Comparison of ENCODE assay signal across 8 cellular contexts in the genomic region with DNA sequence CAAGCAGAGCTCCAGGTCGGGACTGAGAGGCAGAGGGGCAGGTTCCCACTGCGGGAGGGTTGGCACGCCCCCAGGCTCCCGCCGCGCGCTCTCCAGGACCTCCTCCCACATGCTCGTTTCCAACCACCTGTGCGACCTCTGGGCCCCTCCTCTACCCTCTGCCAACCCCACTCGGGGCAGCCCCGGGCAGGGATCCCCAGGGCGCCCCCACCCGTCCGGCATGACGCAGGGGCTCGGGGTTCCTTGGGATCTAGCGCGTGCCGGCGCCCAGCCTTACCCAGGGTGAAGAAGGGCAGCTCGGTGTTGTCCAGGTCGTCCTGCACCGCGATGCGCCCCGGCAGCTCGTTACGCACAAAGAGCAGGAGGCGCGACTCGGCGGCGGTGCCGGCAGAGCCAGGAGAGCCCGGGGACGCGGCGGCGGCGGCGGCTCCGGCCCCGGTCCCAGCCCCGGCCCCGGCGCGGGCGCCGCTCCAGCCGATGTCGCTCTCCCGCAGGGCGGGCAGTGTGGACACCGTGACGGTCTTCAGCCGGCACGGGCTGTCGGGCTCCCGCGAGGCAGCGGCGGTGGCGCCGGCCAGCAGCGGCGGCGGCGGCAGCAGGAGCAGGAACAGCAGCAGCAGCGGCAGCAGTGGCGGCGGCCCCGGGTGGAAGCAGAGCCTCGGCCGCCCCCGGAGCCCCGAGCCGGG. TPM values are rescaled to one million over a fixed set of nuclear protein-coding genes. Genes with fewer than 3 reads are reported as not detected.
DNase-seq lines count a peak whose midpoint lies in the region; ATAC-seq, FAIRE-seq and TF ChIP-seq lines count a peak whose summit lies in the region.

No MANE protein-coding gene starts in this region.

- no peak overlapping the region for H3K9ac ChIP-seq in MM.1S (ENCODE audit: low read length)
- no peak overlapping the region for H3K9ac ChIP-seq in endothelial cell of umbilical vein (replicated peaks; ENCODE audit: extremely low read depth, insufficient read depth, low read length)

- H3K4me3 ChIP-seq in Caco-2 (ENCODE audit: low read depth, low read length) (peak overlapping the region; percentile 26), MM.1S (ENCODE audit: low read length) (peak overlapping the region; percentile 41), endothelial cell of umbilical vein (replicated peaks in 1 of 3; ENCODE audit: insufficient read depth in 1 of 3, low read depth in 1 of 3, low read length in 3 of 3) (peak overlapping the region in 1 of 3 experiments; percentile 18), mucosa of descending colon (no peak overlapping the region)

- no peaks in the 10 kb centered on the region for H3K79me2 ChIP-seq in MM.1S (ENCODE audit: low read length)
- no peaks in the 10 kb centered on the region for H3K79me2 ChIP-seq in endothelial cell of umbilical vein (ENCODE audit: control insufficient read depth, insufficient read depth, low read length)

- dilution Hi-C loops in endothelial cell of umbilical vein (cut with MboI; ENCODE audit: extremely low pct_ligation_motif_present, low sequenced_read_pairs), result no loop called here

- H3K36me3 ChIP-seq in Caco-2 (ENCODE audit: control insufficient read depth, insufficient read depth, low read length) (no peaks in the 10 kb centered on the region), MM.1S (replicated peaks; ENCODE audit: insufficient read depth, low read length) (no peaks in the 10 kb centered on the region), endothelial cell of umbilical vein (ENCODE audit: control insufficient read depth in 2 of 2, extremely low read depth in 1 of 2, insufficient read depth in 2 of 2, low read length in 2 of 2) (no peaks in the 10 kb centered on the region), mucosa of descending colon (ENCODE audit: low read depth) (no peaks in the 10 kb centered on the region)

- no peak overlapping the region for H3K27ac Mint-ChIP-seq in Caco-2 (ENCODE audit: unreplicated experiment)

- no peaks in the 10 kb centered on the region for H3K36me3 Mint-ChIP-seq in Caco-2 (ENCODE audit: insufficient read depth, unreplicated experiment)

- no peaks in the 10 kb centered on the region for H3K9me3 Mint-ChIP-seq in Caco-2 (ENCODE audit: unreplicated experiment)

- BruUV-seq in Caco-2 (replicated peaks; lab: Mats Ljungman, UMichigan) (no TSS peak), endothelial cell of umbilical vein (replicated peaks; lab: Mats Ljungman, UMichigan) (no TSS peak)

- TF ChIP-seq CTCF in Caco-2 (IDR thresholded peaks at IDR 0.05; ENCODE audit: insufficient read depth in 1 of 2, low read depth in 1 of 2, low read length in 1 of 2, severe bottlenecking in 1 of 2, unreplicated experiment in 1 of 2) (no peak), MM.1S (IDR thresholded peaks at IDR 0.05; ENCODE audit: low read length) (no peak), endothelial cell of umbilical vein (IDR thresholded peaks at IDR 0.05; ENCODE audit: extremely low read depth in 1 of 2, insufficient read depth in 1 of 2, low read depth in 1 of 2, low read length in 2 of 2) (no peak), mucosa of descending colon (IDR thresholded peaks at IDR 0.05) (no peak)

- H3K27ac ChIP-seq in MM.1S (ENCODE audit: low read length) (no peak overlapping the region), endothelial cell of umbilical vein (ENCODE audit: insufficient read depth, low read depth, low read length) (no peak overlapping the region)

- no peaks in the 10 kb centered on the region for H3K9me1 ChIP-seq in endothelial cell of umbilical vein (replicated peaks; ENCODE audit: control insufficient read depth, extremely low read depth, insufficient read depth, low read length)

- FAIRE-seq in endothelial cell of umbilical vein (lab: Jason Lieb, UNC), result no peak

- DNase-seq in Caco-2 (peak in 1 of 2 experiments; percentile 31), MM.1S (peak; percentile 20), endothelial cell of umbilical vein (ENCODE audit: low read depth, low spot score) (no peak), mucosa of descending colon (peak in 1 of 3 donors; percentile 36), NCI-H1436 (lab: John Stamatoyannopoulos, UW) (no peak), dedifferentiated amniotic fluid mesenchymal stem cell (ENCODE audit: extremely low spot score) (no peak)

- H3K4me3 Mint-ChIP-seq in Caco-2 (ENCODE audit: unreplicated experiment), result peak overlapping the region; percentile 61

- 0 out of 2 replicates have a peak, but pooled peaks cover 4% of the 10 kb centered on the region for H3K4me1 ChIP-seq in Caco-2
- H3K4me1 ChIP-seq in MM.1S (ENCODE audit: low read length), result no peaks in the 10 kb centered on the region
- no peaks in the 10 kb centered on the region for H3K4me1 ChIP-seq in endothelial cell of umbilical vein (ENCODE audit: control insufficient read depth, extremely low read depth, insufficient read depth, low read length)
- no peaks in the 10 kb centered on the region for H3K4me1 ChIP-seq in mucosa of descending colon (ENCODE audit: low read depth)

- no peaks in the 10 kb centered on the region for H3F3A ChIP-seq in MM.1S (ENCODE audit: insufficient read depth, low read length)

- no peak for TF ChIP-seq POLR2A in endothelial cell of umbilical vein (IDR thresholded peaks at IDR 0.05; ENCODE audit: low read depth, low read length)

- no peaks in the 10 kb centered on the region for H3K9me2 ChIP-seq in MM.1S (replicated peaks; ENCODE audit: insufficient read depth, low read length)

- intact Hi-C loops in Caco-2 (cut with micrococcal nuclease; ENCODE audit: unreplicated experiment), result loop anchor here (5.0 kb wide), 1 partner anchor 167 kb away; no protein-coding TSS in a partner anchor
- intact Hi-C loops in endothelial cell of umbilical vein (cut with micrococcal nuclease), result no loop called here
- intact Hi-C loops in mucosa of descending colon (cut with DNase I, micrococcal nuclease), result no loop called here

- POLR2A ChIA-PET in Caco-2 (lab: Charles Lee), result no interaction called here
- POLR2A ChIA-PET in endothelial cell of umbilical vein (lab: Charles Lee), result no interaction called here

- H2AFZ ChIP-seq in MM.1S (ENCODE audit: low read length), result no peak overlapping the region
- no peak overlapping the region for H2AFZ ChIP-seq in endothelial cell of umbilical vein (ENCODE audit: low read depth, low read length)

- peaks cover 15% of the 10 kb centered on the region for H3K27me3 Mint-ChIP-seq in Caco-2 (ENCODE audit: insufficient read depth, unreplicated experiment)

- no peaks in the 10 kb centered on the region for H3K9me3 ChIP-seq in Caco-2
- no peaks in the 10 kb centered on the region for H3K9me3 ChIP-seq in MM.1S (replicated peaks; ENCODE audit: insufficient read depth, low read length)
- H3K9me3 ChIP-seq in endothelial cell of umbilical vein (replicated peaks; ENCODE audit: control insufficient read depth, insufficient read depth, low read length), result no peaks in the 10 kb centered on the region
- no peaks in the 10 kb centered on the region for H3K9me3 ChIP-seq in mucosa of descending colon

- ATAC-seq in mucosa of descending colon (peak; percentile 51), HG02970 (IDR thresholded peaks at IDR 0.05; ENCODE audit: low FRiP score, unreplicated experiment) (no peak), GM21723 (IDR thresholded peaks at IDR 0.05; ENCODE audit: unreplicated experiment) (no peak)

- H4K20me1 ChIP-seq in MM.1S (ENCODE audit: insufficient read depth, low read length) (no peaks in the 10 kb centered on the region), endothelial cell of umbilical vein (replicated peaks; ENCODE audit: control insufficient read depth, extremely low read depth, insufficient read depth, low read length) (no peaks in the 10 kb centered on the region)

- H3K4me2 ChIP-seq in MM.1S (ENCODE audit: low read depth, low read length), result peak overlapping the region; percentile 68
- no peak overlapping the region for H3K4me2 ChIP-seq in endothelial cell of umbilical vein (ENCODE audit: insufficient read depth, low read length)

- CTCF ChIA-PET in Caco-2 (lab: Charles Lee) (no interaction called here), endothelial cell of umbilical vein (lab: Charles Lee) (no interaction called here)

- H3K27me3 ChIP-seq in Caco-2 (replicated peaks; ENCODE audit: control insufficient read depth, insufficient read depth, low read length), result 0 out of 2 replicates have a peak, but pooled peaks cover 3% of the 10 kb centered on the region
- peaks cover 12% of the 10 kb centered on the region for H3K27me3 ChIP-seq in MM.1S (replicated peaks; ENCODE audit: insufficient read depth, low read length)
- H3K27me3 ChIP-seq in endothelial cell of umbilical vein (ENCODE audit: control insufficient read depth in 2 of 2, insufficient read depth in 2 of 2, low read length in 2 of 2), result peaks cover 34 to 36% of the 10 kb centered on the region in 2 experiments

- no peaks in the 10 kb centered on the region for H3K4me1 Mint-ChIP-seq in Caco-2 (ENCODE audit: low read depth, unreplicated experiment)

TF ChIP-seq in endothelial cell of umbilical vein, 7 proteins besides CTCF, POLR2A, EP300 and RAD21:
- TF ChIP-seq MYC (IDR thresholded peaks at IDR 0.05; ENCODE audit: low read depth, low read length) (no peak), JUN (IDR thresholded peaks at IDR 0.05; ENCODE audit: borderline replicate concordance, insufficient read depth, insufficient read length, low read depth) (no peak), FOS (IDR thresholded peaks at IDR 0.05; ENCODE audit: borderline replicate concordance, insufficient read depth, low read length) (no peak), EZH2 (IDR thresholded peaks at IDR 0.05; ENCODE audit: borderline replicate concordance, low read depth, low read length, severe bottlenecking) (peak; percentile 40)

RNA-seq across cellular contexts. Expression of a gene that starts 0.5 kb away (rescaled TPM):
- total RNA-seq in Caco-2 (2022) (12.0 and 12.7 TPM in 2 replicates), endothelial cell of umbilical vein (1.6 and 1.9 TPM in 2 replicates), mucosa of descending colon (1 to 10 TPM; 3.5 to 6.1 (median 5.4) TPM)
- 0.80 and 1.0 TPM in 2 replicates for polyA plus RNA-seq in endothelial cell of umbilical vein
- 0.99 and 1.1 TPM in 2 replicates for polyA plus RNA-seq in endothelial cell of umbilical vein (2011; cell fraction: cytosol; rRNA removed)
- 1.5 and 1.7 TPM in 2 replicates for polyA plus RNA-seq in endothelial cell of umbilical vein (2011; cell fraction: nucleus; rRNA removed)
- 1.5 and 2.4 TPM in 2 replicates for polyA plus RNA-seq in endothelial cell of umbilical vein (2012)
- 3.8 and 4.5 TPM in 2 replicates for polyA minus RNA-seq in endothelial cell of umbilical vein
- 1.8 TPM for polyA minus RNA-seq in endothelial cell of umbilical vein (2011; cell fraction: cytosol; rRNA and poly(A)+ RNA removed)
- polyA minus RNA-seq in endothelial cell of umbilical vein (2011; cell fraction: nucleus; rRNA and poly(A)+ RNA removed), result 3.8 and 4.1 TPM in 2 replicates
